Comparison of ENCODE assay signal across 1 cellular context in the genomic region with DNA sequence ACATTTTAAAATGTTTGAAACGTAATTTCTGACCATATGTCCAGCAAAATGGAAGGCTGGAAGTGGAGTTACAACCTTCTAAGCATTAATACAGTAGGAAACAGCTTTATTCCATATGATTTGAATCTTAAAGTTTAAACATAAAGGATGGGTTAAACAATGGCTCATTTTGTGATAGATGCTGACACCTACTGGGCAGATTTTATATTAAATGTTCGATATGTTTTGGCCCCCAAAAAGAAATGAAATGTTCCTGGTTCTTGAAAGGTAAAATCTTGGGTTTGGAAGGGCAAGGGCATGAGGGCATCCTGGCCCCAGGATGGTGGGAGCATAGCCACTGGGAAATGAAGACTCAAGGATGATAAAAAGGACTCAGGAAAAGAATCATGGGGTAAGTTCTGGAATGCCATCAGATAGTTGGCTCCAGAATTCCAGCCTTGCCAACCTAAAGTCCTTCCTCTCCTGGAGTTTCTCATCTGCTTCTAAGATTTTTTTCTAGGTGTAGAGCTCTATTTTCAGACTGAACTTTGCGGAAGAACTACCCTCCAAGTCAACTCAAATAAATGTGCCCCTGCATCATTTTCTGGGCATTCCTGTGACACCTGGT.
TF ChIP-seq lines count a peak whose summit lies in the region.

No MANE protein-coding gene starts in this region.

TF ChIP-seq in IMR-90, 13 proteins besides CTCF, POLR2A, EP300 and RAD21 (continued from another document):
- TF ChIP-seq MXI1 (IDR thresholded peaks at IDR 0.05; ENCODE audit: borderline replicate concordance, low read depth, low read length): no peak
